In the genomic region with DNA sequence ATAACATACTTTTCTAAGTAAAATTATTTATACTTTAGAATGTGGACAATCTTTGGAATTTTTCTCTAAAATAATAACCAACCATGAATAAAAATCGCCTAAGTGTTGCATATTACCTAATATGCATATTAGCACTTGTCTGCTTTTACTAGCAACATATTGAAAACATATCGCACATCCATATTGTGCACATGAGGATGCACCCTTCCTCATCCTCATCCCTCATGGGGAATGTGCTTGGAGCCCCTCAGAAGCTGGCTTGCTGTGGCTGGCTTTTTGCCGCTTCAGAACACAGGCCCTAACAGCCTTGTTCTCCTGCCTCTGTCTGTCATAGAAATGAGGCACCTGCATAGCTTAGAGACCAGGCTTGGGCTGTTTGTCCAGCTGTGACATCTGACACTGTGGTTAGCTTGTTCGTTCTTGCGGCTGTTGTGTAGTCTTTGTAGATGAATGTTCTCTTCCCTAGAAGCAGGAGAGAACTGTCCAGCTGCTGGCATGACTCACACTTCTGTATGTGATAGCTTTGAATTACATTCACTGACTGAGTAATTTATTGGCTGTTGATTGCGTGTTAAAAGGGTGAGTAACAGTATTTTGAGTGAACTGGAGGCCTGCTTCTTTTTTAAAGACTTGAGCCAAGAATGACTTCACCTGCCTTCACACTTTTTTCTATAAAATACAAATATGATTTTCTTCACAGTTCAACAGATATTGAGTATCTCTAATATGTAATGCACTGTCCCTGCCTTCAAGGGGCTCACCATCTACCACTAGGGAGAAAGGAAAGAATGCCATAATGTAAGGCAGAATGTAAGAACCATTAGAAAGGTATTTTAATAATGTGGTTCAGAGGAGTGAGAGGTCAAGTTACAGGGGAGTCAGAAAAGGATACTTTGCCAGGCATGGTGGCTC, we compare ENCODE assay signal across 1 cellular context.
TF ChIP-seq lines count a peak whose summit lies in the region.

No MANE protein-coding gene starts in this region.

TF ChIP-seq in K562, 482 proteins besides CTCF, POLR2A, EP300 and RAD21 (continued from another document and continues in another):
- TF ChIP-seq, protein P1, sequence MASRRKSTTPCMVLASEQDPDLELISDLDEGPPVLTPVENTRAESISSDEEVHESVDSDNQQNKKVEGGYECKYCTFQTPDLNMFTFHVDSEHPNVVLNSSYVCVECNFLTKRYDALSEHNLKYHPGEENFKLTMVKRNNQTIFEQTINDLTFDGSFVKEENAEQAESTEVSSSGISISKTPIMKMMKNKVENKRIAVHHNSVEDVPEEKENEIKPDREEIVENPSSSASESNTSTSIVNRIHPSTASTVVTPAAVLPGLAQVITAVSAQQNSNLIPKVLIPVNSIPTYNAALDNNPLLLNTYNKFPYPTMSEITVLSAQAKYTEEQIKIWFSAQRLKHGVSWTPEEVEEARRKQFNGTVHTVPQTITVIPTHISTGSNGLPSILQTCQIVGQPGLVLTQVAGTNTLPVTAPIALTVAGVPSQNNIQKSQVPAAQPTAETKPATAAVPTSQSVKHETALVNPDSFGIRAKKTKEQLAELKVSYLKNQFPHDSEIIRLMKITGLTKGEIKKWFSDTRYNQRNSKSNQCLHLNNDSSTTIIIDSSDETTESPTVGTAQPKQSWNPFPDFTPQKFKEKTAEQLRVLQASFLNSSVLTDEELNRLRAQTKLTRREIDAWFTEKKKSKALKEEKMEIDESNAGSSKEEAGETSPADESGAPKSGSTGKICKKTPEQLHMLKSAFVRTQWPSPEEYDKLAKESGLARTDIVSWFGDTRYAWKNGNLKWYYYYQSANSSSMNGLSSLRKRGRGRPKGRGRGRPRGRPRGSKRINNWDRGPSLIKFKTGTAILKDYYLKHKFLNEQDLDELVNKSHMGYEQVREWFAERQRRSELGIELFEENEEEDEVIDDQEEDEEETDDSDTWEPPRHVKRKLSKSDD (conservative IDR thresholded peaks at IDR 0.05; ENCODE audit: low read length) = no peak
- no peak for TF ChIP-seq FUS (optimal IDR thresholded peaks at IDR 0.05; ENCODE audit: low read depth, low read length)
- TF ChIP-seq NR3C1 (CRISPR knock-in tag; IDR thresholded peaks at IDR 0.05) = no peak
- TF ChIP-seq, protein P2, sequence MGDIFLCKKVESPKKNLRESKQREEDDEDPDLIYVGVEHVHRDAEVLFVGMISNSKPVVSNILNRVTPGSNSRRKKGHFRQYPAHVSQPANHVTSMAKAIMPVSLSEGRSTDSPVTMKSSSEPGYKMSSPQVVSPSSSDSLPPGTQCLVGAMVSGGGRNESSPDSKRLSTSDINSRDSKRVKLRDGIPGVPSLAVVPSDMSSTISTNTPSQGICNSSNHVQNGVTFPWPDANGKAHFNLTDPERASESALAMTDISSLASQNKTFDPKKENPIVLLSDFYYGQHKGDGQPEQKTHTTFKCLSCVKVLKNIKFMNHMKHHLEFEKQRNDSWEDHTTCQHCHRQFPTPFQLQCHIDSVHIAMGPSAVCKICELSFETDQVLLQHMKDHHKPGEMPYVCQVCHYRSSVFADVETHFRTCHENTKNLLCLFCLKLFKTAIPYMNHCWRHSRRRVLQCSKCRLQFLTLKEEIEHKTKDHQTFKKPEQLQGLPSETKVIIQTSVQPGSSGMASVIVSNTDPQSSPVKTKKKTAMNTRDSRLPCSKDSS (IDR thresholded peaks at IDR 0.05; ENCODE audit: low read depth, partially characterized antibody) = no peak
- TF ChIP-seq, protein P3, sequence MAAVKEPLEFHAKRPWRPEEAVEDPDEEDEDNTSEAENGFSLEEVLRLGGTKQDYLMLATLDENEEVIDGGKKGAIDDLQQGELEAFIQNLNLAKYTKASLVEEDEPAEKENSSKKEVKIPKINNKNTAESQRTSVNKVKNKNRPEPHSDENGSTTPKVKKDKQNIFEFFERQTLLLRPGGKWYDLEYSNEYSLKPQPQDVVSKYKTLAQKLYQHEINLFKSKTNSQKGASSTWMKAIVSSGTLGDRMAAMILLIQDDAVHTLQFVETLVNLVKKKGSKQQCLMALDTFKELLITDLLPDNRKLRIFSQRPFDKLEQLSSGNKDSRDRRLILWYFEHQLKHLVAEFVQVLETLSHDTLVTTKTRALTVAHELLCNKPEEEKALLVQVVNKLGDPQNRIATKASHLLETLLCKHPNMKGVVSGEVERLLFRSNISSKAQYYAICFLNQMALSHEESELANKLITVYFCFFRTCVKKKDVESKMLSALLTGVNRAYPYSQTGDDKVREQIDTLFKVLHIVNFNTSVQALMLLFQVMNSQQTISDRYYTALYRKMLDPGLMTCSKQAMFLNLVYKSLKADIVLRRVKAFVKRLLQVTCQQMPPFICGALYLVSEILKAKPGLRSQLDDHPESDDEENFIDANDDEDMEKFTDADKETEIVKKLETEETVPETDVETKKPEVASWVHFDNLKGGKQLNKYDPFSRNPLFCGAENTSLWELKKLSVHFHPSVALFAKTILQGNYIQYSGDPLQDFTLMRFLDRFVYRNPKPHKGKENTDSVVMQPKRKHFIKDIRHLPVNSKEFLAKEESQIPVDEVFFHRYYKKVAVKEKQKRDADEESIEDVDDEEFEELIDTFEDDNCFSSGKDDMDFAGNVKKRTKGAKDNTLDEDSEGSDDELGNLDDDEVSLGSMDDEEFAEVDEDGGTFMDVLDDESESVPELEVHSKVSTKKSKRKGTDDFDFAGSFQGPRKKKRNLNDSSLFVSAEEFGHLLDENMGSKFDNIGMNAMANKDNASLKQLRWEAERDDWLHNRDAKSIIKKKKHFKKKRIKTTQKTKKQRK (IDR thresholded peaks at IDR 0.05; ENCODE audit: borderline replicate concordance, low read depth, low read length) = no peak
- TF ChIP-seq, protein P4, sequence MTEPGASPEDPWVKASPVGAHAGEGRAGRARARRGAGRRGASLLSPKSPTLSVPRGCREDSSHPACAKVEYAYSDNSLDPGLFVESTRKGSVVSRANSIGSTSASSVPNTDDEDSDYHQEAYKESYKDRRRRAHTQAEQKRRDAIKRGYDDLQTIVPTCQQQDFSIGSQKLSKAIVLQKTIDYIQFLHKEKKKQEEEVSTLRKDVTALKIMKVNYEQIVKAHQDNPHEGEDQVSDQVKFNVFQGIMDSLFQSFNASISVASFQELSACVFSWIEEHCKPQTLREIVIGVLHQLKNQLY (CRISPR knock-in tag; conservative IDR thresholded peaks at IDR 0.05) = no peak
- peak; percentile 86 for TF ChIP-seq CEBPG (CRISPR knock-in tag; IDR thresholded peaks at IDR 0.05)
- TF ChIP-seq CEBPG (tag; conservative IDR thresholded peaks at IDR 0.05 in 1 of 2, IDR thresholded peaks at IDR 0.05 in 1 of 2) = peak in 1 of 2 experiments; percentile 64; a peak in 2 of 4 replicates
- no peak for TF ChIP-seq RBM39 (optimal IDR thresholded peaks at IDR 0.05; ENCODE audit: low read depth, low read length)
- TF ChIP-seq, protein P5, sequence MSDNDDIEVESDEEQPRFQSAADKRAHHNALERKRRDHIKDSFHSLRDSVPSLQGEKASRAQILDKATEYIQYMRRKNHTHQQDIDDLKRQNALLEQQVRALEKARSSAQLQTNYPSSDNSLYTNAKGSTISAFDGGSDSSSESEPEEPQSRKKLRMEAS (CRISPR knock-in tag; IDR thresholded peaks at IDR 0.05) = peak; percentile 86
- no peak for TF ChIP-seq ZC3H8 (IDR thresholded peaks at IDR 0.05)
- peak; percentile 97 for TF ChIP-seq ZNF175 (CRISPR knock-in tag; IDR thresholded peaks at IDR 0.05; ENCODE audit: low read depth)
- peak; percentile 79 for TF ChIP-seq NFIC (IDR thresholded peaks at IDR 0.05)
- peak; percentile 49 for TF ChIP-seq ARHGAP35 (IDR thresholded peaks at IDR 0.05; ENCODE audit: partially characterized antibody)
- TF ChIP-seq SIN3B (IDR thresholded peaks at IDR 0.05; ENCODE audit: low read depth) = no peak
- TF ChIP-seq, protein P6, sequence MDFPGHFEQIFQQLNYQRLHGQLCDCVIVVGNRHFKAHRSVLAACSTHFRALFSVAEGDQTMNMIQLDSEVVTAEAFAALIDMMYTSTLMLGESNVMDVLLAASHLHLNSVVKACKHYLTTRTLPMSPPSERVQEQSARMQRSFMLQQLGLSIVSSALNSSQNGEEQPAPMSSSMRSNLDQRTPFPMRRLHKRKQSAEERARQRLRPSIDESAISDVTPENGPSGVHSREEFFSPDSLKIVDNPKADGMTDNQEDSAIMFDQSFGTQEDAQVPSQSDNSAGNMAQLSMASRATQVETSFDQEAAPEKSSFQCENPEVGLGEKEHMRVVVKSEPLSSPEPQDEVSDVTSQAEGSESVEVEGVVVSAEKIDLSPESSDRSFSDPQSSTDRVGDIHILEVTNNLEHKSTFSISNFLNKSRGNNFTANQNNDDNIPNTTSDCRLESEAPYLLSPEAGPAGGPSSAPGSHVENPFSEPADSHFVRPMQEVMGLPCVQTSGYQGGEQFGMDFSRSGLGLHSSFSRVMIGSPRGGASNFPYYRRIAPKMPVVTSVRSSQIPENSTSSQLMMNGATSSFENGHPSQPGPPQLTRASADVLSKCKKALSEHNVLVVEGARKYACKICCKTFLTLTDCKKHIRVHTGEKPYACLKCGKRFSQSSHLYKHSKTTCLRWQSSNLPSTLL (IDR thresholded peaks at IDR 0.05) = no peak
- TF ChIP-seq, protein P7, sequence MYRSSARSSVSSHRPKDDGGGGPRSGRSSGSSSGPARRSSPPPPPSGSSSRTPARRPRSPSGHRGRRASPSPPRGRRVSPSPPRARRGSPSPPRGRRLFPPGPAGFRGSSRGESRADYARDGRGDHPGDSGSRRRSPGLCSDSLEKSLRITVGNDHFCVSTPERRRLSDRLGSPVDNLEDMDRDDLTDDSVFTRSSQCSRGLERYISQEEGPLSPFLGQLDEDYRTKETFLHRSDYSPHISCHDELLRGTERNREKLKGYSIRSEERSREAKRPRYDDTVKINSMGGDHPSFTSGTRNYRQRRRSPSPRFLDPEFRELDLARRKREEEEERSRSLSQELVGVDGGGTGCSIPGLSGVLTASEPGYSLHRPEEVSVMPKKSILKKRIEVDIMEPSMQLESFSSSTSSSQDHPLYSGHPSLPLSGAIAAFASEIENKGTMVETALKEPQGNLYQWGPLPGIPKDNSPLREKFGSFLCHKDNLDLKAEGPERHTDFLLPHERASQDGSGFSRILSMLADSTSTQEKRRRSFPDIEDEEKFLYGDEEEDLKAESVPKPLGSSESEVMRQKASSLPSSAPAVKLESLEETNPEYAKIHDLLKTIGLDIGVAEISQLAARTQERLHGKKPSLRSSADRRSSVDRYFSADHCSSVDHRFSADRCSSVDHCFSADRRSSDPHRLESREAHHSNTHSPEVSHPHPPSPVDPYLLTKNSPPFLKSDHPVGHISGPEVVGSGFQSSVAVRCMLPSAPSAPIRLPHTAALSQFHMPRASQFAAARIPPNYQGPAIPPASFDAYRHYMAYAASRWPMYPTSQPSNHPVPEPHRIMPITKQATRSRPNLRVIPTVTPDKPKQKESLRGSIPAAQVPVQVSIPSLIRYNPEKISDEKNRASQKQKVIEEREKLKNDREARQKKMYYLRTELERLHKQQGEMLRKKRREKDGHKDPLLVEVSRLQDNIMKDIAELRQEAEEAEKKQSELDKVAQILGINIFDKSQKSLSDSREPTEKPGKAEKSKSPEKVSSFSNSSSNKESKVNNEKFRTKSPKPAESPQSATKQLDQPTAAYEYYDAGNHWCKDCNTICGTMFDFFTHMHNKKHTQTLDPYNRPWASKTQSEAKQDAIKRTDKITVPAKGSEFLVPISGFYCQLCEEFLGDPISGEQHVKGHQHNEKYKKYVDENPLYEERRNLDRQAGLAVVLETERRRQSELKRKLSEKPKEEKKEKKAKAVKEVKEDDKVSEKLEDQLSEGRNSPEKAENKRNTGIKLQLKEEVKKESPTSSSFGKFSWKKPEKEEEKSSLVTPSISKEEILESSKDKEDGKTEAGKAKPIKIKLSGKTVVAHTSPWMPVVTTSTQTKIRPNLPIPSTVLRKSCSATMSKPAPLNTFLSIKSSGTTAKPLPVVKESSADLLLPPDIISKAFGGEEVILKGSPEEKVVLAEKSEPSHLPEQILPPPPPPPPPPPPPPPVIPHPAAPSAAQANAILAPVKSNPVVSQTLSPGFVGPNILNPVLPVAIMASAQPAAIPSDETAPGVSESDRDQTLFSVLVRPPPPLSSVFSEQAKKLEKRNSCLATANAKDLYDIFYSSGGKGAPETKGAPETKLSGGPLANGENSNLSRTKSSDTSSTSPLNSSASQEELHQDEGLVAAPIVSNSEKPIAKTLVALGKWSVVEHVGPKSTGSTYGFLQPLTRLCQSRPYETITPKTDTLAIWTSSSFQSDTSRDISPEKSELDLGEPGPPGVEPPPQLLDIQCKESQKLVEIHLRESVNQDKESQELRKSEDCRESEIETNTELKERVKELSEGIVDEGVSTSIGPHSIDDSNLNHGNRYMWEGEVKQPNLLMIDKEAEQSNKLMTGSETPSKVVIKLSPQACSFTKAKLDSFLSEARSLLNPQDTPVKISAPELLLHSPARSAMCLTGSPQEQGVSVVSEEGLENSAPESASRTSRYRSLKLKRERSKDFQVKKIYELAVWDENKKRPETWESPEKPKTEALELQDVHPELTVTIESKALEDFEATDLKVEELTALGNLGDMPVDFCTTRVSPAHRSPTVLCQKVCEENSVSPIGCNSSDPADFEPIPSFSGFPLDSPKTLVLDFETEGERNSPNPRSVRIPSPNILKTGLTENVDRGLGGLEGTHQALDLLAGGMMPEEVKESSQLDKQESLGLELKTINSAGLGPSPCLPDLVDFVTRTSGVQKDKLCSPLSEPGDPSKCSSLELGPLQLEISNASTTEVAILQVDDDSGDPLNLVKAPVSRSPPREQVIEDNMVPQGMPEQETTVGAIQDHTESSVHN (IDR thresholded peaks at IDR 0.05; ENCODE audit: borderline replicate concordance in 1 of 2, low read depth in 1 of 2) = peak in 1 of 2 experiments; percentile 98; a peak in 2 of 4 replicates
- TF ChIP-seq, protein P8, sequence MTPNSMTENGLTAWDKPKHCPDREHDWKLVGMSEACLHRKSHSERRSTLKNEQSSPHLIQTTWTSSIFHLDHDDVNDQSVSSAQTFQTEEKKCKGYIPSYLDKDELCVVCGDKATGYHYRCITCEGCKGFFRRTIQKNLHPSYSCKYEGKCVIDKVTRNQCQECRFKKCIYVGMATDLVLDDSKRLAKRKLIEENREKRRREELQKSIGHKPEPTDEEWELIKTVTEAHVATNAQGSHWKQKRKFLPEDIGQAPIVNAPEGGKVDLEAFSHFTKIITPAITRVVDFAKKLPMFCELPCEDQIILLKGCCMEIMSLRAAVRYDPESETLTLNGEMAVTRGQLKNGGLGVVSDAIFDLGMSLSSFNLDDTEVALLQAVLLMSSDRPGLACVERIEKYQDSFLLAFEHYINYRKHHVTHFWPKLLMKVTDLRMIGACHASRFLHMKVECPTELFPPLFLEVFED (CRISPR knock-in tag; conservative IDR thresholded peaks at IDR 0.05) = peak; percentile 78; the same call in 1 of the 2 replicates
- TF ChIP-seq XRCC5 (IDR thresholded peaks at IDR 0.05; ENCODE audit: low read depth, low read length) = no peak
- TF ChIP-seq ETV6 (IDR thresholded peaks at IDR 0.05; ENCODE audit: borderline replicate concordance in 1 of 2, low read depth in 2 of 2, low read length in 1 of 2) = 0 out of 4 replicates have a peak, but pooled peaks of 1 of the 2 experiments have one; percentile 34
- TF ChIP-seq ETV6 (CRISPR knock-in tag; IDR thresholded peaks at IDR 0.05; ENCODE audit: borderline replicate concordance) = no peak
- no peak for TF ChIP-seq ZNF324 (CRISPR knock-in tag; IDR thresholded peaks at IDR 0.05)
- TF ChIP-seq EZH2 (IDR thresholded peaks at IDR 0.05; ENCODE audit: borderline replicate concordance, low read depth, low read length) = no peak
- no peak for TF ChIP-seq NR2C1 (IDR thresholded peaks at IDR 0.05)
- peak; percentile 57 for TF ChIP-seq NR2C1 (tag; IDR thresholded peaks at IDR 0.05)
- TF ChIP-seq, protein P9, sequence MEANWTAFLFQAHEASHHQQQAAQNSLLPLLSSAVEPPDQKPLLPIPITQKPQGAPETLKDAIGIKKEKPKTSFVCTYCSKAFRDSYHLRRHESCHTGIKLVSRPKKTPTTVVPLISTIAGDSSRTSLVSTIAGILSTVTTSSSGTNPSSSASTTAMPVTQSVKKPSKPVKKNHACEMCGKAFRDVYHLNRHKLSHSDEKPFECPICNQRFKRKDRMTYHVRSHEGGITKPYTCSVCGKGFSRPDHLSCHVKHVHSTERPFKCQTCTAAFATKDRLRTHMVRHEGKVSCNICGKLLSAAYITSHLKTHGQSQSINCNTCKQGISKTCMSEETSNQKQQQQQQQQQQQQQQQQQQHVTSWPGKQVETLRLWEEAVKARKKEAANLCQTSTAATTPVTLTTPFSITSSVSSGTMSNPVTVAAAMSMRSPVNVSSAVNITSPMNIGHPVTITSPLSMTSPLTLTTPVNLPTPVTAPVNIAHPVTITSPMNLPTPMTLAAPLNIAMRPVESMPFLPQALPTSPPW (CRISPR knock-in tag; IDR thresholded peaks at IDR 0.05) = peak; percentile 75
- no peak for TF ChIP-seq HMGN3 (IDR thresholded peaks at IDR 0.05; ENCODE audit: borderline replicate concordance, extremely low read depth, insufficient read length, low read depth, low read length)
